In genomic region chr1:13748610-13749505, GRCh38 we compare ENCODE assay signal across 7 cellular contexts. TPM values are rescaled to one million over a fixed set of nuclear protein-coding genes. Genes with fewer than 3 reads are reported as not detected.
A peak's percentile ranks its signal among the peaks of the same experiment; 100 is the strongest.
DNase-seq lines count a peak whose midpoint lies in the region; ATAC-seq and TF ChIP-seq lines count a peak whose summit lies in the region.

No MANE protein-coding gene starts in this region.

- peak; percentile 86 to 90 for DNase-seq in NCI-H1930 (lab: John Stamatoyannopoulos, UW)
- peak; percentile 95 for DNase-seq in T-helper 22 cell (ENCODE audit: low read depth)
- peak; percentile 91 for DNase-seq in astrocyte of the cerebellum (ENCODE audit: low read depth)
- DNase-seq in hepatocyte (ENCODE audit: low spot score) = peak; percentile 98
- DNase-seq in retina = peak; percentile 94

- H3K9me2 ChIP-seq in hepatocyte (replicated peaks; ENCODE audit: insufficient read depth) = no peaks in the 10 kb centered on the region

- peak; percentile 58 for ATAC-seq in GM18508 (IDR thresholded peaks at IDR 0.05; ENCODE audit: insufficient read depth, unreplicated experiment)
- peak; percentile 85 for ATAC-seq in HG02981 (IDR thresholded peaks at IDR 0.05; ENCODE audit: unreplicated experiment)

- peaks cover 36% of the 10 kb centered on the region for H4K20me1 ChIP-seq in hepatocyte (ENCODE audit: insufficient read depth, poor library complexity, severe bottlenecking)

- in situ Hi-C loops in astrocyte of the cerebellum (cut with HindIII; ENCODE audit: low sequenced_read_pairs) = no loop called here

- H2AFZ ChIP-seq in hepatocyte = peak overlapping the region; percentile 90

- no peaks in the 10 kb centered on the region for H3K9me3 ChIP-seq in hepatocyte (ENCODE audit: low read depth)

- H3K27me3 ChIP-seq in hepatocyte = no peaks in the 10 kb centered on the region

- WGBS in hepatocyte (ENCODE audit: low lambda C conversion rate, missing lambda C conversion rate) = 3% methylated on average over 44 of the region's 83 CpGs

- H3K4me3 ChIP-seq in astrocyte of the cerebellum (ENCODE audit: low read depth, low read length) (peak overlapping the region; percentile 63), hepatocyte (peak overlapping the region; percentile 93)

- H3K4me2 ChIP-seq in hepatocyte = peak overlapping the region; percentile 80

- H3K27ac ChIP-seq in hepatocyte = peak overlapping the region; percentile 97

- no peaks in the 10 kb centered on the region for H3K36me3 ChIP-seq in hepatocyte (replicated peaks; ENCODE audit: insufficient read depth, low read depth)

- peaks cover 23% of the 10 kb centered on the region for H3K4me1 ChIP-seq in hepatocyte (ENCODE audit: insufficient read depth)

- peaks cover 41% of the 10 kb centered on the region for H3K79me2 ChIP-seq in hepatocyte

- peak; percentile 9 for TF ChIP-seq CTCF in astrocyte of the cerebellum (IDR thresholded peaks at IDR 0.05; ENCODE audit: low read depth, low read length, missing control alignments)
- peak; percentile 24 for TF ChIP-seq CTCF in hepatocyte (IDR thresholded peaks at IDR 0.05; ENCODE audit: poor library complexity)

RNA-seq across cellular contexts. Expression of gene PRDM2, which starts 48.9 kb away (rescaled TPM):
- total RNA-seq in hepatocyte = 17.4 and 18.6 TPM in 2 replicates
- polyA plus RNA-seq in hepatocyte = 11.5 and 13.7 TPM in 2 replicates

Comparison
In these comparisons a context has a peak if more than half of its experiments do, and no peak if none do; other contexts are left out.
1. Peak in every context shown above with its lines: DNase-seq, ATAC-seq, H3K4me3 ChIP-seq and H3K27ac ChIP-seq.